ENCODE assay signal across 16 cellular contexts in the genomic region with DNA sequence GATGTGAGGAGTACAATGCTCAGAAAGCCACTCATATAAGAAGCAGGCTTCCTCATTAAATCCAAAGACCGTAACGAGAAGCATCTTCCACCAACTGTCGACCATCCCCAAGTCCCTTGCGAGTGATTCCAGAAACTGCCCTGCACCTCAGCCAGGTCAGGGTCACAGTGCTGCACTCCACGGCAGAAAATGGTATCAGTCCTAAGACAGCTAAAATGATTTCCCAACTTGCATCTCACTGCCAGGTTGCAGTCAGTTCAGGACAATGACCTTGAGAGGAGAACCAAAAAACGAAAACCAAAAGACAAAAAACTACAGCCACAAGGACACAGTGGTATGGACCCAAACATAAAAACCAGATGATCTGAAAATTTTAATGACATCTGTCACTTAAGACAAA. TPM values are rescaled to one million over a fixed set of nuclear protein-coding genes. Genes with fewer than 3 reads are reported as not detected.
A peak's percentile ranks its signal among the peaks of the same experiment; 100 is the strongest.
DNase-seq lines count a peak whose midpoint lies in the region; ATAC-seq, FAIRE-seq and TF ChIP-seq lines count a peak whose summit lies in the region.
"Had no signal": no experiment of that assay in that cellular context is flagged by ENCODE, and none has a peak within 500 bp of the region (broad histone marks: within the 10 kb centered on the region; RNA-seq: fewer than 3 reads in every experiment).

No MANE protein-coding gene starts in this region.

- in situ Hi-C loops in K562 (cut with MboI) = no loop called here

- TF ChIP-seq CTCF in cardiac muscle cell (IDR thresholded peaks at IDR 0.05; ENCODE audit: low read depth, low read length) = no peak
- no peak for TF ChIP-seq CTCF in K562 (IDR thresholded peaks at IDR 0.05 in 2 of 3, conservative IDR thresholded peaks at IDR 0.05 in 1 of 3; ENCODE audit: insufficient read depth in 2 of 3, low read depth in 1 of 3, low read length in 3 of 3)

- H3K4me2 ChIP-seq in K562 (ENCODE audit: insufficient read depth, low read length) = no peak overlapping the region
- H3K4me2 ChIP-seq: BLaER1 treated with 17β-estradiol and CSF1 and Interleukin-3, amounts not matched to agents 10 nM and 100 nM had no signal

- H3K9me3 Mint-ChIP-seq in stimulated activated effector memory CD8-positive, alpha-beta T cell treated with anti-CD3 and anti-CD28 coated beads, Interleukin-12 subunit alpha, Interleukin-12 subunit beta, amount 100 ng/mL, for 72 hours = no peaks in the 10 kb centered on the region
- H3K9me3 Mint-ChIP-seq in activated CD8-positive, alpha-beta T cell treated with anti-CD3 and anti-CD28 coated beads, Interleukin-2, amount 10 ng/mL, durations not matched to agents 7 days and 5 days (ENCODE audit: insufficient read depth) = no peaks in the 10 kb centered on the region
- H3K9me3 Mint-ChIP-seq: CD4-positive, CD25-positive, alpha-beta regulatory T cell; HFFc6 had no signal

- H3K36me3 Mint-ChIP-seq in stimulated activated effector memory CD8-positive, alpha-beta T cell treated with anti-CD3 and anti-CD28 coated beads, Interleukin-12 subunit alpha, Interleukin-12 subunit beta, amount 100 ng/mL, for 72 hours = peaks cover 100% of the 10 kb centered on the region
- peaks cover 48% of the 10 kb centered on the region for H3K36me3 Mint-ChIP-seq in activated CD8-positive, alpha-beta T cell treated with anti-CD3 and anti-CD28 coated beads, Interleukin-2, amount 10 ng/mL, durations not matched to agents 7 days and 5 days (ENCODE audit: low read depth)

- no peak overlapping the region for H2AFZ ChIP-seq in K562 (ENCODE audit: low read depth, low read length)

- WGBS in K562 (ENCODE audit: insufficient coverage, low coverage, missing lambda C conversion rate) = 81% methylated on average over 6 of the region's 6 CpGs

- no peak for FAIRE-seq in K562 (lab: Jason Lieb, UNC)

- peak overlapping the region; percentile 52 for H3K27ac ChIP-seq in cardiac muscle cell
- no peak overlapping the region for H3K27ac ChIP-seq in K562 (ENCODE audit: extremely low read depth, low read depth, low read length)
- H3K27ac ChIP-seq: BLaER1 treated with 17β-estradiol and CSF1 and Interleukin-3, amounts not matched to agents 10 nM and 100 nM had no signal

- DNase-seq in cardiac muscle cell (ENCODE audit: low read depth in 1 of 2, low spot score in 1 of 2) (no peak), left ventricle myocardium superior (no peak), K562 (ENCODE audit: extremely low read depth in 1 of 4, low spot score in 3 of 4) (no peak), islet precursor cell (peak; percentile 16), hepatic stellate cell (ENCODE audit: low spot score) (no peak), NCI-H1048 (lab: John Stamatoyannopoulos, UW) (no peak)
- no peak for DNase-seq in stimulated activated effector memory CD8-positive, alpha-beta T cell treated with anti-CD3 and anti-CD28 coated beads, Interleukin-12 subunit alpha, Interleukin-12 subunit beta, amount 100 ng/mL, for 72 hours (ENCODE audit: low spot score in 2 of 2)
- DNase-seq in activated CD8-positive, alpha-beta T cell treated with anti-CD3 and anti-CD28 coated beads, Interleukin-2, amount 10 ng/mL, durations not matched to agents 7 days and 5 days = no peak
- DNase-seq: 8988T; ACHN; CD4-positive, CD25-positive, alpha-beta regulatory T cell; DMS53; GF-D8; HCEC 1CT; HFFc6 had no signal

- POLR2A ChIA-PET in K562 (lab: Yijun Ruan, JAX) = interaction anchor here (0.6 to 2.1 kb wide), 6 partner anchors 9 to 44 kb away, joined by 3 to 10 read pairs (median 4); no protein-coding TSS in a partner anchor
- POLR2A ChIA-PET in activated CD8-positive, alpha-beta T cell treated with anti-CD3 and anti-CD28 coated beads, Interleukin-2, amount 10 ng/mL, durations not matched to agents 7 days and 5 days (lab: Charles Lee) = no interaction called here

- peaks cover 36% of the 10 kb centered on the region for H3K36me3 ChIP-seq in cardiac muscle cell
- H3K36me3 ChIP-seq in K562 (ENCODE audit: control insufficient read depth, insufficient read depth, low read length) = peaks cover 89% of the 10 kb centered on the region

- no peaks in the 10 kb centered on the region for H3K9me3 ChIP-seq in cardiac muscle cell (ENCODE audit: low read depth)
- no peaks in the 10 kb centered on the region for H3K9me3 ChIP-seq in K562 (replicated peaks; ENCODE audit: control insufficient read depth, insufficient read depth, low read depth, low read length)
- H3K9me3 ChIP-seq: BLaER1 treated with 17β-estradiol and CSF1 and Interleukin-3, amounts not matched to agents 10 nM and 100 nM had no signal

- no peaks in the 10 kb centered on the region for H3K9me1 ChIP-seq in K562 (ENCODE audit: control insufficient read depth, insufficient read depth, low read length)

- H3K27me3 Mint-ChIP-seq in activated CD8-positive, alpha-beta T cell treated with anti-CD3 and anti-CD28 coated beads, Interleukin-2, amount 10 ng/mL, durations not matched to agents 7 days and 5 days (ENCODE audit: low read depth) = no peaks in the 10 kb centered on the region
- H3K27me3 Mint-ChIP-seq: CD4-positive, CD25-positive, alpha-beta regulatory T cell had no signal

- peaks cover 8% of the 10 kb centered on the region; the same call in 1 of the 2 replicates for H4K20me1 ChIP-seq in K562 (replicated peaks; ENCODE audit: control insufficient read depth, insufficient read depth, low read length)

- TSS peak; percentile 21 for BruUV-seq in K562 (replicated peaks; lab: Mats Ljungman, UMichigan)

- H3K4me1 ChIP-seq in cardiac muscle cell (ENCODE audit: low read depth) = no peaks in the 10 kb centered on the region
- no peaks in the 10 kb centered on the region for H3K4me1 ChIP-seq in K562 (replicated peaks in 1 of 2; ENCODE audit: control insufficient read depth in 2 of 2, insufficient read depth in 2 of 2, low read length in 2 of 2)
- H3K4me1 ChIP-seq: BLaER1 treated with 17β-estradiol and CSF1 and Interleukin-3, amounts not matched to agents 10 nM and 100 nM had no signal

- TF ChIP-seq EP300 in K562 (IDR thresholded peaks at IDR 0.05; ENCODE audit: low read length) = no peak

- no peak for ATAC-seq in left ventricle myocardium superior
- ATAC-seq in K562 = no peak
- ATAC-seq in stimulated activated effector memory CD8-positive, alpha-beta T cell treated with anti-CD3 and anti-CD28 coated beads, Interleukin-12 subunit alpha, Interleukin-12 subunit beta, amount 100 ng/mL, for 72 hours = no peak
- no peak for ATAC-seq in activated CD8-positive, alpha-beta T cell treated with anti-CD3 and anti-CD28 coated beads, Interleukin-2, amount 10 ng/mL, durations not matched to agents 7 days and 5 days

- peak overlapping the region; percentile 12 for H3K27ac Mint-ChIP-seq in stimulated activated effector memory CD8-positive, alpha-beta T cell treated with anti-CD3 and anti-CD28 coated beads, Interleukin-12 subunit alpha, Interleukin-12 subunit beta, amount 100 ng/mL, for 72 hours
- no peak overlapping the region for H3K27ac Mint-ChIP-seq in activated CD8-positive, alpha-beta T cell treated with anti-CD3 and anti-CD28 coated beads, Interleukin-2, amount 10 ng/mL, durations not matched to agents 7 days and 5 days
- H3K27ac Mint-ChIP-seq: HFFc6 had no signal

- CTCF ChIA-PET in K562 (lab: Yijun Ruan, JAX; ENCODE audit: low intra/inter-chr PET ratio) = no interaction called here
- CTCF ChIA-PET in activated CD8-positive, alpha-beta T cell treated with anti-CD3 and anti-CD28 coated beads, Interleukin-2, amount 10 ng/mL, durations not matched to agents 7 days and 5 days (lab: Charles Lee) = interaction anchor here (0.9 to 1.1 kb wide), 2 partner anchors 61 to 106 kb away, joined by 3 read pairs; no protein-coding TSS in a partner anchor

- peaks cover 48% of the 10 kb centered on the region for H3K79me2 ChIP-seq in K562 (ENCODE audit: control insufficient read depth, insufficient read depth, low read length)

- H3K4me1 Mint-ChIP-seq in stimulated activated effector memory CD8-positive, alpha-beta T cell treated with anti-CD3 and anti-CD28 coated beads, Interleukin-12 subunit alpha, Interleukin-12 subunit beta, amount 100 ng/mL, for 72 hours = peaks cover 4% of the 10 kb centered on the region
- peaks cover 2% of the 10 kb centered on the region for H3K4me1 Mint-ChIP-seq in activated CD8-positive, alpha-beta T cell treated with anti-CD3 and anti-CD28 coated beads, Interleukin-2, amount 10 ng/mL, durations not matched to agents 7 days and 5 days (ENCODE audit: low read depth)

- H3K4me3 ChIP-seq in cardiac muscle cell (no peak overlapping the region), K562 (no peak overlapping the region)
- H3K4me3 ChIP-seq: BLaER1 treated with 17β-estradiol and CSF1 and Interleukin-3, amounts not matched to agents 10 nM and 100 nM had no signal

- intact Hi-C loops in left ventricle myocardium superior (cut with micrococcal nuclease) (no loop called here), K562 (cut with micrococcal nuclease) (no loop called here)

- no peak overlapping the region for H3K9ac ChIP-seq in K562 (ENCODE audit: insufficient read depth in 1 of 2, low read depth in 2 of 2, low read length in 2 of 2)
- H3K9ac ChIP-seq: BLaER1 treated with 17β-estradiol and CSF1 and Interleukin-3, amounts not matched to agents 10 nM and 100 nM had no signal

- H3K27me3 ChIP-seq in cardiac muscle cell (no peaks in the 10 kb centered on the region), K562 (ENCODE audit: control insufficient read depth in 2 of 2, insufficient read depth in 2 of 2, low read length in 2 of 2) (no peaks in the 10 kb centered on the region)
- H3K27me3 ChIP-seq: BLaER1 treated with 17β-estradiol and CSF1 and Interleukin-3, amounts not matched to agents 10 nM and 100 nM had no signal

- H3K4me3 Mint-ChIP-seq in stimulated activated effector memory CD8-positive, alpha-beta T cell treated with anti-CD3 and anti-CD28 coated beads, Interleukin-12 subunit alpha, Interleukin-12 subunit beta, amount 100 ng/mL, for 72 hours = no peak overlapping the region
- no peak overlapping the region for H3K4me3 Mint-ChIP-seq in activated CD8-positive, alpha-beta T cell treated with anti-CD3 and anti-CD28 coated beads, Interleukin-2, amount 10 ng/mL, durations not matched to agents 7 days and 5 days
- H3K4me3 Mint-ChIP-seq: CD4-positive, CD25-positive, alpha-beta regulatory T cell; HFFc6 had no signal

- TF ChIP-seq RAD21 in K562 (CRISPR knock-in tag; conservative IDR thresholded peaks at IDR 0.05 in 1 of 2, IDR thresholded peaks at IDR 0.05 in 1 of 2) = no peak

- TF ChIP-seq POLR2A in K562 (conservative IDR thresholded peaks at IDR 0.05) = no peak

RNA-seq across cellular contexts. Expression of gene SBNO1, which starts 20.6 kb away (rescaled TPM):
- total RNA-seq in cardiac muscle cell = 10.3 and 17.7 TPM in 2 replicates
- 10.4 and 21.4 TPM in 2 replicates for polyA plus RNA-seq in cardiac muscle cell
- total RNA-seq in left ventricle myocardium superior = 29.4 TPM
- total RNA-seq in K562 (2011; cell fraction: chromatin; rRNA removed; ENCODE audit: low replicate concordance) = 19.8 and 69.2 TPM in 2 replicates
- total RNA-seq in K562 (2011; cell fraction: nucleolus; rRNA removed) = 11.7 and 13.8 TPM in 2 replicates
- total RNA-seq in K562 (2011; cell fraction: nucleoplasm; rRNA removed) = 27.0 and 42.9 TPM in 2 replicates
- 28.4 and 35.9 TPM in 2 replicates for total RNA-seq in K562 (2014; rRNA removed)
- total RNA-seq in K562 (2014; rRNA removed; fragmentation: Illumina TruSeq; extraction: Trizol) = 68.1 and 84.1 TPM in 2 replicates
- 56.7 and 61.7 TPM in 2 replicates for total RNA-seq in K562 (2015; rRNA removed; fragmentation: Illumina TruSeq; extraction: Trizol)
- 73.7 and 77.1 TPM in 2 replicates for total RNA-seq in K562 (2021)
- polyA plus RNA-seq in K562 (2011; rRNA removed) = 22.8 and 31.2 TPM in 2 replicates
- 7.1 and 13.2 TPM in 2 replicates for polyA plus RNA-seq in K562 (2011; cell fraction: cytosol; rRNA removed)
- polyA plus RNA-seq in K562 (2011; cell fraction: nucleus; rRNA removed) = 11.2 and 12.7 TPM in 2 replicates
- polyA plus RNA-seq in K562 (2012) = 17.7 and 32.6 TPM in 2 replicates
- 36.3 and 38.4 TPM in 2 replicates for polyA plus RNA-seq in K562 (2014; fragmentation: Illumina TruSeq; extraction: Trizol)
- 10 to 100 TPM; 14.9 to 25.6 TPM for polyA plus RNA-seq in K562 (2014; fragmentation: Nextera tagmentation; extraction: Ambion mirVana)
- 21.1 and 23.9 TPM in 2 replicates for polyA plus RNA-seq in K562 (2014; rRNA removed)
- 111 and 113 TPM in 2 replicates for polyA minus RNA-seq in K562 (2011; rRNA and poly(A)+ RNA removed)
- 40.2 and 42.4 TPM in 2 replicates for polyA minus RNA-seq in K562 (2011; cell fraction: cytosol; rRNA and poly(A)+ RNA removed)
- polyA minus RNA-seq in K562 (2011; cell fraction: nucleus; rRNA and poly(A)+ RNA removed) = 8.6 and 19.5 TPM in 2 replicates
- 10 to 100 TPM; 38.9 to 39.9 TPM for total RNA-seq in activated CD8-positive, alpha-beta T cell treated with anti-CD3 and anti-CD28 coated beads, Interleukin-2, amount 10 ng/mL, durations not matched to agents 7 days and 5 days

RNA-seq across cellular contexts. Expression of gene KMT5A, which starts 39.8 kb away (rescaled TPM):
- total RNA-seq in cardiac muscle cell = 34.2 and 63.3 TPM in 2 replicates
- 35.4 and 48.3 TPM in 2 replicates for polyA plus RNA-seq in cardiac muscle cell
- total RNA-seq in left ventricle myocardium superior = 36.4 TPM
- total RNA-seq in K562 (2011; cell fraction: chromatin; rRNA removed; ENCODE audit: low replicate concordance) = 296 and 336 TPM in 2 replicates
- 169 and 201 TPM in 2 replicates for total RNA-seq in K562 (2011; cell fraction: nucleolus; rRNA removed)
- 216 and 245 TPM in 2 replicates for total RNA-seq in K562 (2011; cell fraction: nucleoplasm; rRNA removed)
- 153 and 165 TPM in 2 replicates for total RNA-seq in K562 (2014; rRNA removed)
- 153 and 195 TPM in 2 replicates for total RNA-seq in K562 (2014; rRNA removed; fragmentation: Illumina TruSeq; extraction: Trizol)
- total RNA-seq in K562 (2015; rRNA removed; fragmentation: Illumina TruSeq; extraction: Trizol) = 133 and 136 TPM in 2 replicates
- total RNA-seq in K562 (2021) = 157 and 164 TPM in 2 replicates
- polyA plus RNA-seq in K562 (2011; rRNA removed) = 77.7 and 87.8 TPM in 2 replicates
- polyA plus RNA-seq in K562 (2011; cell fraction: cytosol; rRNA removed) = 59.9 and 64.6 TPM in 2 replicates
- polyA plus RNA-seq in K562 (2011; cell fraction: nucleus; rRNA removed) = 179 and 218 TPM in 2 replicates
- polyA plus RNA-seq in K562 (2012) = 116 and 157 TPM in 2 replicates
- 172 and 197 TPM in 2 replicates for polyA plus RNA-seq in K562 (2014; fragmentation: Illumina TruSeq; extraction: Trizol)
- 10 to 100 TPM; 20.7 to 30.1 TPM for polyA plus RNA-seq in K562 (2014; fragmentation: Nextera tagmentation; extraction: Ambion mirVana)
- polyA plus RNA-seq in K562 (2014; rRNA removed) = 151 and 160 TPM in 2 replicates
- 69.2 and 78.0 TPM in 2 replicates for polyA minus RNA-seq in K562 (2011; rRNA and poly(A)+ RNA removed)
- polyA minus RNA-seq in K562 (2011; cell fraction: cytosol; rRNA and poly(A)+ RNA removed) = 49.2 and 53.7 TPM in 2 replicates
- polyA minus RNA-seq in K562 (2011; cell fraction: nucleus; rRNA and poly(A)+ RNA removed) = 57.6 and 71.6 TPM in 2 replicates
- total RNA-seq in activated CD8-positive, alpha-beta T cell treated with anti-CD3 and anti-CD28 coated beads, Interleukin-2, amount 10 ng/mL, durations not matched to agents 7 days and 5 days = 10 to 100 TPM; 78.5 to 85.1 TPM
